1 cellular context compared by ENCODE assay signal in the genomic region with DNA sequence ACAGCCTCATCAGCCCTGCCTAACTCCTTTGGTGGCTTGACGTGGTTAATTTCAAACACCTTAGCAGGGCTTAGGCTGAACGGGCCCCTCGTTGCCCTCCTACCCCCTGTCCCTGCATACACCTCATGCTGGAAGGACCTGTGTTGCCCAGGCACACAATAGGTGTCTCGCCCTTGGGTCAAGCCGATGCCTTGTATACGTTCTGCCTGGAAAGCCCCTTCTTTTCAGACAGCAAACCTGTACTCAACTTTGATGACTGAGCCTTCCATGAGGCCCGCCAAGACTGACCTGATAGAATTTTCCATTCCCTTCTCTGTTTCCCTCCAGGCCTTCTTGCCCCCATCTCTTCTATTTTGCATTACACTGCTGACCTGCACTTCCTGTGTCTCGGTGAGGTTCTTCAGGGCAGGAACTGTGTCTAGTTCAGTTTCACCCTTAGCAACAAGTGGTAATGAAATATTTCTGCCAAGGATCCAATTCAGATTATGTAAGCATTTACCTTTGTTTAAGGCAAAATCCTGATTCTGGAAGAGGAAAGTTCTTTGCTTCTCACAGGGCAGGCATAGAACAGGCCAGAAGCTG.
TF ChIP-seq lines count a peak whose summit lies in the region.

No MANE protein-coding gene starts in this region.

TF ChIP-seq in GM12878, 131 proteins besides CTCF, POLR2A, EP300 and RAD21:
- TF ChIP-seq ATF3 (IDR thresholded peaks at IDR 0.05; ENCODE audit: borderline replicate concordance, extremely low read depth, low read depth, low read length) = no peak
- no peak for TF ChIP-seq STAT3 (IDR thresholded peaks at IDR 0.05; ENCODE audit: low read depth, low read length)
- no peak for TF ChIP-seq PKNOX1 (IDR thresholded peaks at IDR 0.05)
- no peak for TF ChIP-seq BMI1 (IDR thresholded peaks at IDR 0.05; ENCODE audit: borderline replicate concordance)
- no peak for TF ChIP-seq MYC (IDR thresholded peaks at IDR 0.05; ENCODE audit: insufficient read depth, insufficient read length, insufficient replicate concordance, low read length, severe bottlenecking)
- TF ChIP-seq HCFC1 (IDR thresholded peaks at IDR 0.05; ENCODE audit: low read length) = no peak
- TF ChIP-seq CUX1 (IDR thresholded peaks at IDR 0.05; ENCODE audit: insufficient replicate concordance, low read depth, low read length) = no peak
- TF ChIP-seq JUNB (IDR thresholded peaks at IDR 0.05) = no peak
- TF ChIP-seq ZBTB11 (CRISPR knock-in tag; IDR thresholded peaks at IDR 0.05) = no peak
- no peak for TF ChIP-seq TCF12 (IDR thresholded peaks at IDR 0.05; ENCODE audit: low read depth, low read length)
